In the genomic region with DNA sequence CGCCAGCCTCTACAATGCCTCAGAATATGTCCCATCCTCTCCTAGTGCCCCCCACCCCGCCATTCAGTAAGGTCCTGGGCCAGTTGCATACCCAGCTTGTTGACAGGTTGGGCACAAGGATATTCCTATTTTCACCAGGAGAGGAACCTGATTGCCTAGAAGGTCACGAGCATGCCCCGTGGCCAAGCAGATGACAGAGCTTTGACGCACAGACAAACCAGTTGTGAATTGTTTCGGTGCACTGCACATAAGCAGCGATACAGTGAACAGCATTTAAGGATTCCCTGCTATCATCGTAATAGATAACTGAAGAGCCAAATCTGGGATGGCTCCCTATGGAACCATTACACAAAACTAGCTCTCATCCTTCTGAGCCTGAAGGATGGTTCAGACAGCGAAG, we compare ENCODE assay signal across 42 cellular contexts. TPM values are rescaled to one million over a fixed set of nuclear protein-coding genes. Genes with fewer than 3 reads are reported as not detected.
"Had no signal": no experiment of that assay in that cellular context is flagged by ENCODE, and none has a peak within 500 bp of the region (broad histone marks: within the 10 kb centered on the region; RNA-seq: fewer than 3 reads in every experiment).

No MANE protein-coding gene starts in this region.

- H3K4me1 Mint-ChIP-seq: activated naive CD4-positive, alpha-beta T cell treated with anti-CD3 and anti-CD28 coated beads, Interleukin-2, amount 10 ng/mL, durations not matched to agents 7 days and 5 days; activated naive CD4-positive, alpha-beta T cell treated with anti-CD3 and anti-CD28 coated beads, Interleukin-2, amount 50 U/mL, for 24 hours; activated naive CD8-positive, alpha-beta T cell treated with anti-CD3 and anti-CD28 coated beads for 36 hours; activated naive CD8-positive, alpha-beta T cell treated with anti-CD3 and anti-CD28 coated beads, Interleukin-2, amount 10 ng/mL, durations not matched to agents 7 days and 5 days; activated naive CD8-positive, alpha-beta T cell treated with anti-CD3 and anti-CD28 coated beads, Interleukin-2, amount 50 U/mL, for 24 hours; activated T-helper 17 cell treated with anti-CD3 and anti-CD28 coated beads, Interleukin-2, amount 50 U/mL, for 72 hours; brain; central memory CD8-positive, alpha-beta T cell had no signal

- DNase-seq: activated effector memory CD4-positive, alpha-beta T cell treated with anti-CD3 and anti-CD28 coated beads, Interleukin-2, amount 50 U/mL, for 16 hours; activated effector memory CD4-positive, alpha-beta T cell treated with Interleukin-2 at 50 U/mL for 16 hours; activated gamma-delta T cell; activated gamma-delta T cell treated with Interleukin-2 at 50 U/mL for 16 hours; activated naive CD4-positive, alpha-beta T cell; activated naive CD4-positive, alpha-beta T cell treated with anti-CD3 and anti-CD28 coated beads for 36 hours; activated naive CD4-positive, alpha-beta T cell treated with anti-CD3 and anti-CD28 coated beads, Interleukin-2, amount 10 ng/mL, durations not matched to agents 7 days and 5 days; activated naive CD4-positive, alpha-beta T cell treated with anti-CD3 and anti-CD28 coated beads, Interleukin-2, amount 50 U/mL, for 16 hours; activated naive CD4-positive, alpha-beta T cell treated with Interleukin-2 at 50 U/mL for 16 hours; activated naive CD8-positive, alpha-beta T cell treated with anti-CD3 and anti-CD28 coated beads for 36 hours; activated naive CD8-positive, alpha-beta T cell treated with anti-CD3 and anti-CD28 coated beads, Interleukin-2, amount 10 ng/mL, durations not matched to agents 7 days and 5 days; activated naive CD8-positive, alpha-beta T cell treated with anti-CD3 and anti-CD28 coated beads, Interleukin-2, amount 50 U/mL, for 24 hours; activated T-cell treated with anti-CD3 and anti-CD28 coated beads, Interleukin-2, amount 50 U/mL, for 4 hours; activated T-cell treated with anti-CD3 and anti-CD28 coated beads, Interleukin-2, amount 50 U/mL, for 48 hours; activated T-cell treated with anti-CD3 and anti-CD28 coated beads, Interleukin-2, amount 50 U/mL, for 72 hours; adrenal gland; amniotic stem cell; amygdala; anterior cingulate cortex; aorta; body of pancreas; brain microvascular endothelial cell; caudate nucleus; central memory CD4-positive, alpha-beta T cell; cerebellar nuclear complex had no signal

- H3K4me3 Mint-ChIP-seq: activated naive CD4-positive, alpha-beta T cell treated with anti-CD3 and anti-CD28 coated beads for 36 hours; activated naive CD4-positive, alpha-beta T cell treated with anti-CD3 and anti-CD28 coated beads, Interleukin-2, amount 10 ng/mL, durations not matched to agents 7 days and 5 days; activated naive CD4-positive, alpha-beta T cell treated with anti-CD3 and anti-CD28 coated beads, Interleukin-2, amount 50 U/mL, for 24 hours; activated naive CD8-positive, alpha-beta T cell; activated naive CD8-positive, alpha-beta T cell treated with anti-CD3 and anti-CD28 coated beads for 36 hours; activated naive CD8-positive, alpha-beta T cell treated with anti-CD3 and anti-CD28 coated beads, Interleukin-2, amount 10 ng/mL, durations not matched to agents 7 days and 5 days; activated naive CD8-positive, alpha-beta T cell treated with anti-CD3 and anti-CD28 coated beads, Interleukin-2, amount 50 U/mL, for 24 hours; activated T-cell treated with anti-CD3 and anti-CD28 coated beads, Interleukin-2, amount 50 U/mL, for 4 hours; activated T-cell treated with anti-CD3 and anti-CD28 coated beads, Interleukin-2, amount 50 U/mL, for 72 hours; activated T-helper 1 cell treated with anti-CD3 and anti-CD28 coated beads, Interleukin-12 subunit alpha, Interleukin-12 subunit beta, Interleukin-2, Interleukin-4 antibody, amounts not matched to agents 30 ng/mL and 10 ng/mL and 1 ng/mL, durations not matched to agents 14 hours and 24 hours and 36 hours; activated T-helper 17 cell treated with anti-CD3 and anti-CD28 coated beads, Interleukin-2, amount 50 U/mL, for 72 hours; brain; central memory CD8-positive, alpha-beta T cell had no signal

- H3K9me3 Mint-ChIP-seq: activated naive CD4-positive, alpha-beta T cell treated with anti-CD3 and anti-CD28 coated beads for 36 hours; activated naive CD4-positive, alpha-beta T cell treated with anti-CD3 and anti-CD28 coated beads, Interleukin-2, amount 10 ng/mL, durations not matched to agents 7 days and 5 days; activated naive CD4-positive, alpha-beta T cell treated with anti-CD3 and anti-CD28 coated beads, Interleukin-2, amount 50 U/mL, for 24 hours; activated naive CD4-positive, alpha-beta T cell treated with anti-CD3 and anti-CD28 coated beads, Interleukin-2, amount 50 U/mL, for 72 hours; activated naive CD8-positive, alpha-beta T cell treated with anti-CD3 and anti-CD28 coated beads for 36 hours; activated naive CD8-positive, alpha-beta T cell treated with anti-CD3 and anti-CD28 coated beads, Interleukin-2, amount 10 ng/mL, durations not matched to agents 7 days and 5 days; activated naive CD8-positive, alpha-beta T cell treated with anti-CD3 and anti-CD28 coated beads, Interleukin-2, amount 50 U/mL, for 24 hours; activated T-cell treated with anti-CD3 and anti-CD28 coated beads, Interleukin-2, amount 50 U/mL, for 4 hours; activated T-cell treated with anti-CD3 and anti-CD28 coated beads, Interleukin-2, amount 50 U/mL, for 72 hours; activated T-helper 1 cell treated with anti-CD3 and anti-CD28 coated beads, Interleukin-12 subunit alpha, Interleukin-12 subunit beta, Interleukin-2, Interleukin-4 antibody, amounts not matched to agents 30 ng/mL and 10 ng/mL and 1 ng/mL, durations not matched to agents 14 hours and 24 hours and 36 hours; activated T-helper 17 cell treated with anti-CD3 and anti-CD28 coated beads, Interleukin-2, amount 50 U/mL, for 72 hours; activated T-helper 2 cell treated with anti-CD3 and anti-CD28 coated beads, Interferon-gamma antibody, Interleukin-2, Interleukin-4, amounts not matched to agents 10 μg/mL and 5 μg/mL and 100 μg/mL, durations not matched to agents 14 hours and 24 hours and 36 hours; brain; central memory CD8-positive, alpha-beta T cell had no signal

- H3K27ac Mint-ChIP-seq: activated naive CD4-positive, alpha-beta T cell treated with anti-CD3 and anti-CD28 coated beads for 36 hours; activated naive CD4-positive, alpha-beta T cell treated with anti-CD3 and anti-CD28 coated beads, Interleukin-2, amount 10 ng/mL, durations not matched to agents 7 days and 5 days; activated naive CD4-positive, alpha-beta T cell treated with anti-CD3 and anti-CD28 coated beads, Interleukin-2, amount 50 U/mL, for 72 hours; activated naive CD8-positive, alpha-beta T cell; activated naive CD8-positive, alpha-beta T cell treated with anti-CD3 and anti-CD28 coated beads for 36 hours; activated naive CD8-positive, alpha-beta T cell treated with anti-CD3 and anti-CD28 coated beads, Interleukin-2, amount 10 ng/mL, durations not matched to agents 7 days and 5 days; activated naive CD8-positive, alpha-beta T cell treated with anti-CD3 and anti-CD28 coated beads, Interleukin-2, amount 50 U/mL, for 24 hours; activated T-cell treated with anti-CD3 and anti-CD28 coated beads, Interleukin-2, amount 50 U/mL, for 72 hours; activated T-helper 1 cell treated with anti-CD3 and anti-CD28 coated beads, Interleukin-12 subunit alpha, Interleukin-12 subunit beta, Interleukin-2, Interleukin-4 antibody, amounts not matched to agents 30 ng/mL and 10 ng/mL and 1 ng/mL, durations not matched to agents 14 hours and 24 hours and 36 hours; activated T-helper 17 cell treated with anti-CD3 and anti-CD28 coated beads, Interleukin-2, amount 50 U/mL, for 72 hours; activated T-helper 2 cell treated with anti-CD3 and anti-CD28 coated beads, Interferon-gamma antibody, Interleukin-2, Interleukin-4, amounts not matched to agents 10 μg/mL and 5 μg/mL and 100 μg/mL, durations not matched to agents 14 hours and 24 hours and 36 hours; brain had no signal

- ATAC-seq: activated naive CD4-positive, alpha-beta T cell treated with anti-CD3 and anti-CD28 coated beads, Interleukin-2, amount 50 U/mL, for 72 hours; activated naive CD8-positive, alpha-beta T cell treated with anti-CD3 and anti-CD28 coated beads, Interleukin-2, amount 50 U/mL, for 24 hours; activated T-cell treated with anti-CD3 and anti-CD28 coated beads, Interleukin-2, amount 50 U/mL, for 4 hours; activated T-cell treated with anti-CD3 and anti-CD28 coated beads, Interleukin-2, amount 50 U/mL, for 72 hours; activated T-helper 17 cell treated with anti-CD3 and anti-CD28 coated beads, Interleukin-2, amount 50 U/mL, for 72 hours; body of pancreas had no signal

- H3K36me3 Mint-ChIP-seq: activated naive CD4-positive, alpha-beta T cell treated with anti-CD3 and anti-CD28 coated beads, Interleukin-2, amount 10 ng/mL, durations not matched to agents 7 days and 5 days; activated naive CD4-positive, alpha-beta T cell treated with anti-CD3 and anti-CD28 coated beads, Interleukin-2, amount 50 U/mL, for 24 hours; activated naive CD4-positive, alpha-beta T cell treated with anti-CD3 and anti-CD28 coated beads, Interleukin-2, amount 50 U/mL, for 72 hours; activated naive CD8-positive, alpha-beta T cell; activated naive CD8-positive, alpha-beta T cell treated with anti-CD3 and anti-CD28 coated beads for 36 hours; activated naive CD8-positive, alpha-beta T cell treated with anti-CD3 and anti-CD28 coated beads, Interleukin-2, amount 10 ng/mL, durations not matched to agents 7 days and 5 days; brain had no signal

RNA-seq across cellular contexts. Expression of gene LELP1, which starts 3.4 kb away (rescaled TPM):
- total RNA-seq: activated naive CD4-positive, alpha-beta T cell treated with anti-CD3 and anti-CD28 coated beads for 36 hours; activated naive CD4-positive, alpha-beta T cell treated with anti-CD3 and anti-CD28 coated beads, Interleukin-2, amount 50 U/mL, for 72 hours; activated naive CD8-positive, alpha-beta T cell treated with anti-CD3 and anti-CD28 coated beads for 36 hours; activated naive CD8-positive, alpha-beta T cell treated with anti-CD3 and anti-CD28 coated beads, Interleukin-2, amount 10 ng/mL, durations not matched to agents 7 days and 5 days; activated T-cell treated with anti-CD3 and anti-CD28 coated beads, Interleukin-2, amount 50 U/mL, for 4 hours; activated T-cell treated with anti-CD3 and anti-CD28 coated beads, Interleukin-2, amount 50 U/mL, for 72 hours; activated T-helper 1 cell treated with anti-CD3 and anti-CD28 coated beads, Interleukin-12 subunit alpha, Interleukin-12 subunit beta, Interleukin-2, Interleukin-4 antibody, amounts not matched to agents 30 ng/mL and 10 ng/mL and 1 ng/mL, durations not matched to agents 14 hours and 24 hours and 36 hours; activated T-helper 17 cell treated with anti-CD3 and anti-CD28 coated beads, Interleukin-2, amount 50 U/mL, for 72 hours; activated T-helper 2 cell treated with anti-CD3 and anti-CD28 coated beads, Interferon-gamma antibody, Interleukin-2, Interleukin-4, amounts not matched to agents 10 μg/mL and 5 μg/mL and 100 μg/mL, durations not matched to agents 14 hours and 24 hours and 36 hours; adrenal gland; aorta; ascending aorta; astrocyte; body of pancreas; breast epithelium; bronchial epithelial cell; cardiac muscle cell; cardiac septum; cerebellum; chondrocyte had no signal
- polyA plus RNA-seq: adipose tissue, adrenal gland, aorta, cardiac muscle cell had no signal

RNA-seq across cellular contexts. Expression of gene PRR9, which starts 10.8 kb away (rescaled TPM):
- total RNA-seq: activated naive CD4-positive, alpha-beta T cell treated with anti-CD3 and anti-CD28 coated beads for 36 hours; activated naive CD4-positive, alpha-beta T cell treated with anti-CD3 and anti-CD28 coated beads, Interleukin-2, amount 50 U/mL, for 72 hours; activated naive CD8-positive, alpha-beta T cell treated with anti-CD3 and anti-CD28 coated beads for 36 hours; activated naive CD8-positive, alpha-beta T cell treated with anti-CD3 and anti-CD28 coated beads, Interleukin-2, amount 10 ng/mL, durations not matched to agents 7 days and 5 days; activated T-cell treated with anti-CD3 and anti-CD28 coated beads, Interleukin-2, amount 50 U/mL, for 4 hours; activated T-cell treated with anti-CD3 and anti-CD28 coated beads, Interleukin-2, amount 50 U/mL, for 72 hours; activated T-helper 1 cell treated with anti-CD3 and anti-CD28 coated beads, Interleukin-12 subunit alpha, Interleukin-12 subunit beta, Interleukin-2, Interleukin-4 antibody, amounts not matched to agents 30 ng/mL and 10 ng/mL and 1 ng/mL, durations not matched to agents 14 hours and 24 hours and 36 hours; activated T-helper 17 cell treated with anti-CD3 and anti-CD28 coated beads, Interleukin-2, amount 50 U/mL, for 72 hours; activated T-helper 2 cell treated with anti-CD3 and anti-CD28 coated beads, Interferon-gamma antibody, Interleukin-2, Interleukin-4, amounts not matched to agents 10 μg/mL and 5 μg/mL and 100 μg/mL, durations not matched to agents 14 hours and 24 hours and 36 hours; adrenal gland; aorta; ascending aorta; body of pancreas; breast epithelium; bronchial epithelial cell; cardiac muscle cell; cardiac septum; cerebellum; chondrocyte had no signal
- polyA plus RNA-seq: adrenal gland, aorta, cardiac muscle cell had no signal

RNA-seq across cellular contexts. Expression of gene LORICRIN, which starts 52.9 kb away (rescaled TPM):
- total RNA-seq: activated naive CD4-positive, alpha-beta T cell treated with anti-CD3 and anti-CD28 coated beads for 36 hours; activated naive CD4-positive, alpha-beta T cell treated with anti-CD3 and anti-CD28 coated beads, Interleukin-2, amount 50 U/mL, for 72 hours; activated naive CD8-positive, alpha-beta T cell treated with anti-CD3 and anti-CD28 coated beads for 36 hours; activated naive CD8-positive, alpha-beta T cell treated with anti-CD3 and anti-CD28 coated beads, Interleukin-2, amount 10 ng/mL, durations not matched to agents 7 days and 5 days; activated T-cell treated with anti-CD3 and anti-CD28 coated beads, Interleukin-2, amount 50 U/mL, for 4 hours; activated T-helper 1 cell treated with anti-CD3 and anti-CD28 coated beads, Interleukin-12 subunit alpha, Interleukin-12 subunit beta, Interleukin-2, Interleukin-4 antibody, amounts not matched to agents 30 ng/mL and 10 ng/mL and 1 ng/mL, durations not matched to agents 14 hours and 24 hours and 36 hours; activated T-helper 17 cell treated with anti-CD3 and anti-CD28 coated beads, Interleukin-2, amount 50 U/mL, for 72 hours; activated T-helper 2 cell treated with anti-CD3 and anti-CD28 coated beads, Interferon-gamma antibody, Interleukin-2, Interleukin-4, amounts not matched to agents 10 μg/mL and 5 μg/mL and 100 μg/mL, durations not matched to agents 14 hours and 24 hours and 36 hours; adrenal gland; aorta; ascending aorta; astrocyte; body of pancreas; breast epithelium; bronchial epithelial cell; cardiac muscle cell; cardiac septum; cerebellum; chondrocyte had no signal
- polyA plus RNA-seq: adipose tissue, adrenal gland, aorta, cardiac muscle cell had no signal

RNA-seq across cellular contexts. Expression of gene SPRR2G, which starts 55.9 kb away (rescaled TPM):
- total RNA-seq: activated naive CD4-positive, alpha-beta T cell treated with anti-CD3 and anti-CD28 coated beads for 36 hours; activated naive CD4-positive, alpha-beta T cell treated with anti-CD3 and anti-CD28 coated beads, Interleukin-2, amount 50 U/mL, for 72 hours; activated naive CD8-positive, alpha-beta T cell treated with anti-CD3 and anti-CD28 coated beads for 36 hours; activated naive CD8-positive, alpha-beta T cell treated with anti-CD3 and anti-CD28 coated beads, Interleukin-2, amount 10 ng/mL, durations not matched to agents 7 days and 5 days; activated T-cell treated with anti-CD3 and anti-CD28 coated beads, Interleukin-2, amount 50 U/mL, for 4 hours; activated T-cell treated with anti-CD3 and anti-CD28 coated beads, Interleukin-2, amount 50 U/mL, for 72 hours; activated T-helper 1 cell treated with anti-CD3 and anti-CD28 coated beads, Interleukin-12 subunit alpha, Interleukin-12 subunit beta, Interleukin-2, Interleukin-4 antibody, amounts not matched to agents 30 ng/mL and 10 ng/mL and 1 ng/mL, durations not matched to agents 14 hours and 24 hours and 36 hours; activated T-helper 17 cell treated with anti-CD3 and anti-CD28 coated beads, Interleukin-2, amount 50 U/mL, for 72 hours; activated T-helper 2 cell treated with anti-CD3 and anti-CD28 coated beads, Interferon-gamma antibody, Interleukin-2, Interleukin-4, amounts not matched to agents 10 μg/mL and 5 μg/mL and 100 μg/mL, durations not matched to agents 14 hours and 24 hours and 36 hours; adrenal gland; aorta; ascending aorta; astrocyte; body of pancreas; breast epithelium; bronchial epithelial cell; cardiac muscle cell; cardiac septum; cerebellum; chondrocyte had no signal
- polyA plus RNA-seq: adipose tissue, adrenal gland, aorta, cardiac muscle cell had no signal
